ENCODE assay signal across 7 cellular contexts in the genomic region with DNA sequence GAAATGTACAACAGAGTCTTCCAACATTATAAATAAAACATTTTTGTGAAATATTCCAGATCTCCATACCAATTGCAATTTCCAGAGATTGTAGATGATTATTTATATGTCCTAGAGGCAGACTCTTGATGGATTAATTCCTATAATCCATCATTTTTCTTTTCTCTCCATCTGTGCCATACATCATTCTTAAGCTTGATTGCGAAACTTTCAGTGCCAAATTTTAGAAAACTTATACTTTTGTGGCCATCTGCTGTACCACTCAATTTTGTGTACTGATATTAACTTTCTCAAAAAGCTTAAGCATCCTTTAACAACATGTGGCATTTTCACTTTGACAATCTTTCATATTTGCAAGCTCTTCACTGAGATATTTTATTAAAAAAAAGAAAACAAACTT.
"Had no signal": no experiment of that assay in that cellular context is flagged by ENCODE, and none has a peak within 500 bp of the region (broad histone marks: within the 10 kb centered on the region; RNA-seq: fewer than 3 reads in every experiment).

No MANE protein-coding gene starts in this region.

- H3K4me2 ChIP-seq: KMS-11 had no signal

- FAIRE-seq: HepG2, K562 had no signal

- DNase-seq: Karpas-422, KBM-7, KG1 had no signal

- H3K9ac ChIP-seq: KMS-11 had no signal

- ATAC-seq: HepG2, K562 had no signal

- H3K4me3 ChIP-seq: K562 had no signal

- H3K27ac ChIP-seq: HL-60, KMS-11 had no signal
